In genomic region chr19:47514869-47515588, GRCh38 we compare ENCODE assay signal across 8 cellular contexts. TPM values are rescaled to one million over a fixed set of nuclear protein-coding genes. Genes with fewer than 3 reads are reported as not detected.
A peak's percentile ranks its signal among the peaks of the same experiment; 100 is the strongest.
DNase-seq lines count a peak whose midpoint lies in the region; ATAC-seq, FAIRE-seq and TF ChIP-seq lines count a peak whose summit lies in the region.

TSS of gene NAPA (minus strand) at chr19:47515063. CDS start at chr19:47514940, 123 bp downstream.

- peak; percentile 49 for FAIRE-seq in islet of Langerhans (lab: Jason Lieb, UNC)

- DNase-seq in AG10803 (ENCODE audit: low read depth) (peak; percentile 100), NCI-H460 (ENCODE audit: extremely low read depth, low read depth) (peak; percentile 98), cerebellar nuclear complex (lab: John Stamatoyannopoulos, UW) (peak; percentile 91 to 100)
- peak; percentile 100 for DNase-seq in activated CD4-positive, CD25-positive, alpha-beta regulatory T cell treated with anti-CD3 and anti-CD28 coated beads, Interleukin-2, amount 50 U/mL, for 72 hours
- peak; percentile 100 for DNase-seq in stimulated activated CD4-positive, alpha-beta T cell treated with anti-CD3 and anti-CD28 coated beads, Interleukin-12 subunit alpha, Interleukin-12 subunit beta, amount 100 ng/mL, for 4 hours

- ATAC-seq in GM19043 (IDR thresholded peaks at IDR 0.05; ENCODE audit: low read depth, unreplicated experiment) (peak; percentile 65), HG03378 (IDR thresholded peaks at IDR 0.05; ENCODE audit: unreplicated experiment) (peak; percentile 79)

- peak within 1 kb of the TSS; percentile 99 for H3K4me3 ChIP-seq in AG10803 (ENCODE audit: low read length)

- no peak for TF ChIP-seq CTCF in AG10803 (conservative IDR thresholded peaks at IDR 0.05; ENCODE audit: low read length)

RNA-seq across cellular contexts. Expression of gene NAPA, which starts in this region (rescaled TPM):
- total RNA-seq in NCI-H460 (2014; rRNA removed; shearing (Covaris generic)), result 25.4 and 28.0 TPM in 2 replicates
- 56.0 and 81.7 TPM in 2 replicates for polyA plus RNA-seq in NCI-H460 (2014; cell fraction: nucleus; rRNA removed)

Comparison
In these comparisons a context has a peak if more than half of its experiments do, and no peak if none do; other contexts are left out.
1. Peak in every context shown above with its lines: DNase-seq, ATAC-seq and H3K4me3 ChIP-seq.